8 cellular contexts compared by ENCODE assay signal in the genomic region with DNA sequence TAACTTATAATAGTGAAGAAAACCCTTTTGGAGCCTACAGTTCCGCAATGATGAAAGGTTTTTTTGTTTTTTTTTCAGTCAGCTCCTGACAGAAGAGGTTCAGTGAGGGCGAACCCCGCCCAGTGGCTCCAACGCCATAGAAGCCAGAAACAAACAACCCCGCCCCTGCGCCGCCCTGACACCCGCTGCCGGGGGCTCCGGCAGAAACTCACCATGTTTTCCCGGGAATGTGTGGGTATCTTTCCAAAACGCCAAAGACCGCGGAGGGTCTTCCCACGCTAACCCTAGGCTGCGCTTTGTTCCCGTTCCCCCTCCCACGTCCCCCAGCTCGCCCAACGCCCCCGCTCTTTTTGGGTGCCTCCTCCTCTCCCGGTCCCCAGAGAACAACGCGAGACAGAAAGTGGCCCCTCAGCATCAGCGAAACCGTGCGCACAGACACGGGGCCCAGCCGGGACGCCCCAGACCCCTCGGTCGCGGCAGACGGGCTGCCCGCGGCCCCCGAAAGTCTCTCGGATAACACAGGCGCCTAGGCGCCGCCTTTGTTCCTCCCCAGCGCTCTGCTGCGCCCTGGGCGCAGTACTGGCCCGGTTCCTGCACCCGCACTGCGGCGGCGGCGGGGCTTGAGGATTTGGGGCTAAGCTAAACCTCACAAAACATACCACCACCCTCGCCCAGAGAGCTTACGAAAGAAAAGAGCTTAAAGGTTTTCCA. TPM values are rescaled to one million over a fixed set of nuclear protein-coding genes. Genes with fewer than 3 reads are reported as not detected.
DNase-seq lines count a peak whose midpoint lies in the region; ATAC-seq and TF ChIP-seq lines count a peak whose summit lies in the region.

No MANE protein-coding gene starts in this region.

- peaks cover 32% of the 10 kb centered on the region for H3K36me3 ChIP-seq in DND-41 (ENCODE audit: insufficient read depth, low read length)
- peaks cover 0 to 36% (median 31%) of the 10 kb centered on the region in 9 donors for H3K36me3 ChIP-seq in heart left ventricle

- POLR2A ChIA-PET in activated naive CD8-positive, alpha-beta T cell treated with anti-CD3 and anti-CD28 coated beads, Interleukin-2, amount 10 ng/mL, durations not matched to agents 7 days and 5 days (lab: Charles Lee): interaction anchor here (0.5 to 4.3 kb wide), 33 partner anchors 8 to 434 kb away, joined by 3 to 176 read pairs (median 4); partner anchors contain the start of genes ARF3, DHH, LMBR1L and RHEBL1

- ATAC-seq in DND-41 (ENCODE audit: insufficient read depth, low read depth): peak; percentile 50
- ATAC-seq in GM21526 (IDR thresholded peaks at IDR 0.05; ENCODE audit: low FRiP score, unreplicated experiment): peak; percentile 50
- peak; percentile 56 for ATAC-seq in SK-N-SH treated with all-trans-retinoic acid at 6 μM for 48 hours
- ATAC-seq in activated naive CD8-positive, alpha-beta T cell treated with anti-CD3 and anti-CD28 coated beads, Interleukin-2, amount 10 ng/mL, durations not matched to agents 7 days and 5 days (ENCODE audit: low read depth): peak; percentile 52
- peak; percentile 78 to 86 (median 82) for ATAC-seq in heart left ventricle

- H3K27ac ChIP-seq in DND-41 (ENCODE audit: low read length) (peak overlapping the region; percentile 86), heart left ventricle (peak overlapping the region; percentile 90 to 100 (median 98))

- H3K27me3 ChIP-seq in DND-41 (ENCODE audit: insufficient read depth, low read length, poor library complexity) (no peaks in the 10 kb centered on the region), heart left ventricle (no peaks in the 10 kb centered on the region)

- H3K27me3 Mint-ChIP-seq in activated naive CD8-positive, alpha-beta T cell treated with anti-CD3 and anti-CD28 coated beads, Interleukin-2, amount 10 ng/mL, durations not matched to agents 7 days and 5 days: peaks cover 3% of the 10 kb centered on the region
- peaks cover 3% of the 10 kb centered on the region for H3K27me3 Mint-ChIP-seq in type B pancreatic cell

- H3K9ac ChIP-seq in DND-41 (ENCODE audit: low read depth, low read length): peak overlapping the region; percentile 88

- H3K4me1 Mint-ChIP-seq in activated naive CD8-positive, alpha-beta T cell treated with anti-CD3 and anti-CD28 coated beads, Interleukin-2, amount 10 ng/mL, durations not matched to agents 7 days and 5 days: peaks cover 18% of the 10 kb centered on the region
- H3K4me1 Mint-ChIP-seq in type B pancreatic cell (ENCODE audit: unreplicated experiment): peaks cover 14% of the 10 kb centered on the region

- no peak for TF ChIP-seq CTCF in DND-41 (IDR thresholded peaks at IDR 0.05; ENCODE audit: borderline replicate concordance, extremely low read depth, low read length, poor library complexity, severe bottlenecking)
- no peak for TF ChIP-seq CTCF in heart left ventricle (IDR thresholded peaks at IDR 0.05)
- no peak for TF ChIP-seq CTCF in type B pancreatic cell (conservative IDR thresholded peaks at IDR 0.05)

- WGBS in heart left ventricle, 4 donors: 0 to 1% (median 0%) methylated on average over 46 to 52 of the region's 52 CpGs

- peaks cover 5% of the 10 kb centered on the region; the same call in 1 of the 2 replicates for H4K20me1 ChIP-seq in DND-41 (ENCODE audit: insufficient read depth, low read length)

- no peak for TF ChIP-seq POLR2A in heart left ventricle (IDR thresholded peaks at IDR 0.05)

- no peaks in the 10 kb centered on the region for H3K9me3 ChIP-seq in DND-41 (ENCODE audit: insufficient read depth, low read length, severe bottlenecking)
- H3K9me3 ChIP-seq in heart left ventricle: no peaks in the 10 kb centered on the region

- H3K79me2 ChIP-seq in DND-41 (ENCODE audit: insufficient read depth, low read length): peaks cover 23% of the 10 kb centered on the region

- H3K36me3 Mint-ChIP-seq in activated naive CD8-positive, alpha-beta T cell treated with anti-CD3 and anti-CD28 coated beads, Interleukin-2, amount 10 ng/mL, durations not matched to agents 7 days and 5 days: peaks cover 19% of the 10 kb centered on the region
- H3K36me3 Mint-ChIP-seq in type B pancreatic cell: peaks cover 31% of the 10 kb centered on the region

- H3K4me3 ChIP-seq in DND-41 (ENCODE audit: low read depth in 1 of 2, low read length in 2 of 2): peak overlapping the region; percentile 63 to 77
- peak overlapping the region; percentile 43 to 98 (median 88) for H3K4me3 ChIP-seq in heart left ventricle

- peak; percentile 77 for DNase-seq in DND-41
- DNase-seq in HuH-7.5 (ENCODE audit: low spot score): peak; percentile 22
- DNase-seq in activated naive CD8-positive, alpha-beta T cell treated with anti-CD3 and anti-CD28 coated beads, Interleukin-2, amount 10 ng/mL, durations not matched to agents 7 days and 5 days: peak; percentile 80
- DNase-seq in heart left ventricle: peak; percentile 88 to 93 (median 88)
- peak; percentile 96 for DNase-seq in posterior vena cava (ENCODE audit: low spot score)
- DNase-seq in type B pancreatic cell (ENCODE audit: extremely low spot score, unreplicated experiment): peak; percentile 71

- peaks cover 27% of the 10 kb centered on the region for H3K4me1 ChIP-seq in DND-41 (ENCODE audit: insufficient read depth, low read length)
- peaks cover 0 to 32% (median 17%) of the 10 kb centered on the region in 12 donors for H3K4me1 ChIP-seq in heart left ventricle

- H3K4me2 ChIP-seq in DND-41 (ENCODE audit: insufficient read depth, low read length): peak overlapping the region; percentile 87

- H3K27ac Mint-ChIP-seq in activated naive CD8-positive, alpha-beta T cell treated with anti-CD3 and anti-CD28 coated beads, Interleukin-2, amount 10 ng/mL, durations not matched to agents 7 days and 5 days: peak overlapping the region; percentile 98
- H3K27ac Mint-ChIP-seq in type B pancreatic cell: peak overlapping the region; percentile 99

- intact Hi-C loops in heart left ventricle (cut with DNase I) (loop anchor here in 8 of 10 donors (1.0 to 5.0 kb wide), 9 partner anchors 44 to 126 kb away; partner anchors contain the start of genes TUBA1B (in 7 of the 8) and KMT2D (in 1 of the 8)), posterior vena cava (cut with DNase I) (loop anchor here (1.0 to 10.0 kb wide), 4 partner anchors 46 to 58 kb away; partner anchors contain the start of gene TUBA1B (in 2 of the 2))

- H2AFZ ChIP-seq in DND-41 (ENCODE audit: low read depth, low read length): peak overlapping the region; percentile 64

- no peaks in the 10 kb centered on the region for H3K9me3 Mint-ChIP-seq in activated naive CD8-positive, alpha-beta T cell treated with anti-CD3 and anti-CD28 coated beads, Interleukin-2, amount 10 ng/mL, durations not matched to agents 7 days and 5 days
- no peaks in the 10 kb centered on the region for H3K9me3 Mint-ChIP-seq in type B pancreatic cell

- H3K4me3 Mint-ChIP-seq in activated naive CD8-positive, alpha-beta T cell treated with anti-CD3 and anti-CD28 coated beads, Interleukin-2, amount 10 ng/mL, durations not matched to agents 7 days and 5 days: peak overlapping the region; percentile 95
- peak overlapping the region; percentile 99 for H3K4me3 Mint-ChIP-seq in type B pancreatic cell

TF ChIP-seq in SK-N-SH treated with all-trans-retinoic acid at 6 μM for 48 hours, 23 proteins besides CTCF, POLR2A, EP300 and RAD21:
- peak; percentile 5; the same call in 1 of the 2 replicates for TF ChIP-seq CREB5 (CRISPR knock-in tag; IDR thresholded peaks at IDR 0.05; ENCODE audit: low read depth)
- TF ChIP-seq GLIS3 (CRISPR knock-in tag; IDR thresholded peaks at IDR 0.05): no peak
- TF ChIP-seq ESRRG (CRISPR knock-in tag; IDR thresholded peaks at IDR 0.05): no peak

RNA-seq across cellular contexts. Expression of gene TUBA1A, which starts 0.5 kb away (rescaled TPM):
- total RNA-seq in activated naive CD8-positive, alpha-beta T cell treated with anti-CD3 and anti-CD28 coated beads, Interleukin-2, amount 10 ng/mL, durations not matched to agents 7 days and 5 days: 100 to 1,000 TPM in 1 of 2 experiments, 10 to 100 TPM in 1; 99.5 to 101 TPM
- total RNA-seq in heart left ventricle: 100 to 1,000 TPM; 122 to 280 (median 184) TPM
- polyA plus RNA-seq in heart left ventricle: 100 to 1,000 TPM in 1 of 2 donors, 10 to 100 TPM in 1; 71.5 to 238 TPM
- total RNA-seq in posterior vena cava: 100 to 1,000 TPM; 240 to 247 TPM
- 211 and 489 TPM in 2 replicates for total RNA-seq in type B pancreatic cell (ENCODE audit: low replicate concordance)

RNA-seq across cellular contexts. Expression of gene TUBA1B, which starts 57.2 kb away (rescaled TPM):
- total RNA-seq in activated naive CD8-positive, alpha-beta T cell treated with anti-CD3 and anti-CD28 coated beads, Interleukin-2, amount 10 ng/mL, durations not matched to agents 7 days and 5 days: 1,000 to 10,000 TPM; 1,302 to 1,389 TPM
- 100 to 1,000 TPM; 242 to 966 (median 464) TPM for total RNA-seq in heart left ventricle
- polyA plus RNA-seq in heart left ventricle: 1,000 to 10,000 TPM in 1 of 2 donors, 100 to 1,000 TPM in 1; 189 to 1,651 TPM
- total RNA-seq in posterior vena cava: 100 to 1,000 TPM; 763 to 783 TPM
- total RNA-seq in type B pancreatic cell (ENCODE audit: low replicate concordance): 664 and 1,458 TPM in 2 replicates

Comparison
In these comparisons a context has a peak if more than half of its experiments do, and no peak if none do; other contexts are left out.
1. Peak in every context shown above with its lines: DNase-seq, ATAC-seq, H3K4me3 ChIP-seq and H3K27ac ChIP-seq.
2. DNase-seq: peak in every context shown above with its lines; median percentile 96 in posterior vena cava; 88 in heart left ventricle; 80 in activated naive CD8-positive, alpha-beta T cell treated with anti-CD3 and anti-CD28 coated beads, Interleukin-2, amount 10 ng/mL, durations not matched to agents 7 days and 5 days; 77 in DND-41; 71 in type B pancreatic cell; 22 in HuH-7.5.